12 cellular contexts compared by ENCODE assay signal in genomic region chr11:69910519-69911309, GRCh38.
"Had no signal": no experiment of that assay in that cellular context is flagged by ENCODE, and none has a peak within 500 bp of the region (broad histone marks: within the 10 kb centered on the region; RNA-seq: fewer than 3 reads in every experiment).

No MANE protein-coding gene starts in this region.

- H3K4me3 ChIP-seq: dorsolateral prefrontal cortex, gastroesophageal sphincter, left lung, stomach, testis had no signal

- H3K27ac Mint-ChIP-seq: nephron, T-helper 17 cell had no signal

- H3K27ac ChIP-seq: dorsolateral prefrontal cortex, gastroesophageal sphincter, left lung, stomach, testis had no signal

- H3K9me3 Mint-ChIP-seq: nephron had no signal

- H3K9me3 ChIP-seq: gastroesophageal sphincter, left lung, stomach, testis had no signal

- H3K27me3 ChIP-seq: testis had no signal

- ATAC-seq: gastroesophageal sphincter, left lung, sciatic nerve, T-helper 17 cell had no signal

- H3K36me3 ChIP-seq: gastroesophageal sphincter, left lung, stomach had no signal

- H3K4me3 Mint-ChIP-seq: nephron, T-helper 17 cell had no signal

- DNase-seq: activated CD4-positive, alpha-beta T cell treated with anti-CD3 and anti-CD28 coated beads, Interleukin-2, amount 50 U/mL, for 1 hour; activated CD4-positive, CD25-positive, alpha-beta regulatory T cell; activated naive CD4-positive, alpha-beta T cell treated with Interleukin-2 at 50 U/mL for 16 hours; mesenchymal stem cell; stomach; T-helper 17 cell; testis had no signal
